ENCODE assay signal across 8 cellular contexts in genomic region chr3:64267774-64268604, GRCh38. TPM values are rescaled to one million over a fixed set of nuclear protein-coding genes. Genes with fewer than 3 reads are reported as not detected.
A peak's percentile ranks its signal among the peaks of the same experiment; 100 is the strongest.
DNase-seq lines count a peak whose midpoint lies in the region; ATAC-seq, FAIRE-seq and TF ChIP-seq lines count a peak whose summit lies in the region.

No MANE protein-coding gene starts in this region.

- H3K4me3 ChIP-seq in NT2/D1 (ENCODE audit: insufficient read length, low read depth) (peak overlapping the region; percentile 42), esophagus squamous epithelium (peak overlapping the region; percentile 45 to 75 (median 66)), mesenchymal stem cell (ENCODE audit: insufficient read depth in 1 of 2, low read depth in 1 of 2, low read length in 2 of 2) (peak overlapping the region; percentile 80 to 90), tibial nerve (peak overlapping the region; percentile 54 to 73 (median 60)), PC-3 (ENCODE audit: low read length) (no peak overlapping the region)

- peak overlapping the region; percentile 90 to 94 for H3K4ac ChIP-seq in mesenchymal stem cell (ENCODE audit: low read depth in 1 of 2, low read length in 2 of 2)

- H3K23ac ChIP-seq in mesenchymal stem cell (ENCODE audit: low read length in 2 of 2): peak overlapping the region in 1 of 2 experiments; percentile 65

- H3K4me2 ChIP-seq in mesenchymal stem cell (ENCODE audit: low read length, poor library complexity, severe bottlenecking) (peak overlapping the region; percentile 71), PC-3 (ENCODE audit: low read length) (no peak overlapping the region)

- H3F3A ChIP-seq in PC-3 (ENCODE audit: low read length, unreplicated experiment): no peaks in the 10 kb centered on the region

- H3K4me1 ChIP-seq in NT2/D1 (ENCODE audit: insufficient read depth, insufficient read length) (peaks cover 2% of the 10 kb centered on the region), esophagus squamous epithelium (peaks cover 0 to 47% (median 12%) of the 10 kb centered on the region in 3 donors), mesenchymal stem cell (ENCODE audit: control insufficient read depth, insufficient read depth, low read depth, low read length) (peaks cover 7% of the 10 kb centered on the region), tibial nerve (peaks cover 0 to 49% (median 12%) of the 10 kb centered on the region in 4 donors), PC-3 (ENCODE audit: insufficient read depth, low read length) (peaks cover 31% of the 10 kb centered on the region)

- no peaks in the 10 kb centered on the region for H3K9me2 ChIP-seq in PC-3 (replicated peaks; ENCODE audit: low read length)

- no TSS peak for BruUV-seq in PC-3 (replicated peaks; lab: Mats Ljungman, UMichigan)

- intact Hi-C loops in esophagus squamous epithelium (cut with DNase I) (no loop called here), PC-3 (cut with micrococcal nuclease) (loop anchor here (2.0 to 5.0 kb wide), 3 partner anchors 23 to 129 kb away; no protein-coding TSS in a partner anchor)

- no peak for FAIRE-seq in GM12891 (lab: Jason Lieb, UNC)

- H3K27ac ChIP-seq in esophagus squamous epithelium (peak overlapping the region; percentile 71 to 89 (median 89)), mesenchymal stem cell (ENCODE audit: low read length, poor library complexity, severe bottlenecking) (peak overlapping the region; percentile 97), tibial nerve (peak overlapping the region; percentile 73 to 89 (median 86)), PC-3 (ENCODE audit: low read length) (no peak overlapping the region)

- peak overlapping the region; percentile 86 for H4K91ac ChIP-seq in mesenchymal stem cell (ENCODE audit: low read length)

- no peak for ATAC-seq in HG02884 (IDR thresholded peaks at IDR 0.05; ENCODE audit: unreplicated experiment)
- no peak for ATAC-seq in PC-3

- CTCF ChIA-PET in PC-3 (lab: Charles Lee): no interaction called here

- peak in 1 of 2 donors; percentile 74 for TF ChIP-seq EP300 in tibial nerve (IDR thresholded peaks at IDR 0.05)

- WGBS in esophagus squamous epithelium, 2 donors: 39 to 49% methylated on average over 3 to 4 of the region's 30 CpGs
- WGBS in mesenchymal stem cell: 8% methylated on average over 26 of the region's 30 CpGs
- 7 to 14% methylated on average over 13 to 29 of the region's 30 CpGs for WGBS in tibial nerve, 2 donors

- TF ChIP-seq CTCF in esophagus squamous epithelium (IDR thresholded peaks at IDR 0.05) (no peak), tibial nerve (IDR thresholded peaks at IDR 0.05) (no peak), PC-3 (conservative IDR thresholded peaks at IDR 0.05; ENCODE audit: low read depth, low read length) (no peak)

- H2BK5ac ChIP-seq in mesenchymal stem cell (ENCODE audit: low read depth, low read length, poor library complexity, severe bottlenecking): peak overlapping the region; percentile 98

- H2BK120ac ChIP-seq in mesenchymal stem cell (ENCODE audit: low read depth, low read length): peak overlapping the region; percentile 90

- H3K79me2 ChIP-seq in PC-3 (ENCODE audit: low read length): no peaks in the 10 kb centered on the region

- H4K20me1 ChIP-seq in PC-3 (ENCODE audit: low read length): no peaks in the 10 kb centered on the region

- H3K14ac ChIP-seq in mesenchymal stem cell (ENCODE audit: low read length in 2 of 2): peak overlapping the region in 1 of 2 experiments; percentile 53

- peak overlapping the region; percentile 41 for H2AK5ac ChIP-seq in mesenchymal stem cell (ENCODE audit: low read length, severe bottlenecking)

- peak overlapping the region; percentile 88 to 92 for H3K18ac ChIP-seq in mesenchymal stem cell (ENCODE audit: low read depth in 1 of 2, low read length in 2 of 2)

- H3K9me3 ChIP-seq in NT2/D1 (ENCODE audit: insufficient read depth, low read length) (0 out of 2 replicates have a peak, but pooled peaks cover 8% of the 10 kb centered on the region), esophagus squamous epithelium (no peaks in the 10 kb centered on the region), mesenchymal stem cell (ENCODE audit: control insufficient read depth, low read length) (no peaks in the 10 kb centered on the region), tibial nerve (no peaks in the 10 kb centered on the region), PC-3 (ENCODE audit: low read length) (no peaks in the 10 kb centered on the region)

- peak overlapping the region; percentile 96 for H2BK15ac ChIP-seq in mesenchymal stem cell (ENCODE audit: low read depth, poor library complexity, severe bottlenecking)

- peak; percentile 40 for DNase-seq in NT2/D1 (ENCODE audit: low read depth, low spot score)
- no peak for DNase-seq in esophagus squamous epithelium (lab: John Stamatoyannopoulos, UW)
- peak; percentile 67 for DNase-seq in mesenchymal stem cell
- peak; percentile 39 to 52 for DNase-seq in tibial nerve (ENCODE audit: low spot score in 2 of 2)
- DNase-seq in GM19240 (ENCODE audit: insufficient read length, low spot score): no peak
- no peak for DNase-seq in PC-3
- no peak for DNase-seq in GM12891 (ENCODE audit: insufficient read length, low spot score)

- H3K36me3 ChIP-seq in NT2/D1 (ENCODE audit: insufficient read depth, insufficient read length, low read length): peaks cover 8% of the 10 kb centered on the region
- no peaks in the 10 kb centered on the region for H3K36me3 ChIP-seq in esophagus squamous epithelium
- peaks cover 2 to 5% of the 10 kb centered on the region in 2 experiments for H3K36me3 ChIP-seq in mesenchymal stem cell (ENCODE audit: control insufficient read depth in 1 of 2, insufficient read depth in 2 of 2, low read depth in 1 of 2, low read length in 2 of 2)
- H3K36me3 ChIP-seq in tibial nerve: no peaks in the 10 kb centered on the region
- H3K36me3 ChIP-seq in PC-3 (ENCODE audit: low read depth, low read length): no peaks in the 10 kb centered on the region

- H3K79me1 ChIP-seq in mesenchymal stem cell (replicated peaks; ENCODE audit: low read length, poor library complexity, severe bottlenecking): peaks cover 2% of the 10 kb centered on the region

- H3K9ac ChIP-seq in NT2/D1 (ENCODE audit: insufficient read length, low read depth) (peak overlapping the region; percentile 53), mesenchymal stem cell (ENCODE audit: low read length) (peak overlapping the region; percentile 91), PC-3 (ENCODE audit: low read length) (no peak overlapping the region)

- H2BK12ac ChIP-seq in mesenchymal stem cell (ENCODE audit: low read length in 2 of 2): peak overlapping the region; percentile 42 to 75

- peak overlapping the region; percentile 90 for H4K8ac ChIP-seq in mesenchymal stem cell (ENCODE audit: low read length)

- peak overlapping the region; percentile 30 for H2AFZ ChIP-seq in mesenchymal stem cell (ENCODE audit: low read depth, low read length)
- no peak overlapping the region for H2AFZ ChIP-seq in PC-3 (ENCODE audit: low read length)

- POLR2A ChIA-PET in PC-3 (lab: Charles Lee; ENCODE audit: unreplicated experiment): no interaction called here

- peak in 2 of 4 donors; percentile 72 to 89 for TF ChIP-seq POLR2A in esophagus squamous epithelium (IDR thresholded peaks at IDR 0.05)
- peak in 1 of 2 donors; percentile 44 for TF ChIP-seq POLR2A in tibial nerve (IDR thresholded peaks at IDR 0.05)
- TF ChIP-seq POLR2A in GM12891 (IDR thresholded peaks at IDR 0.05; ENCODE audit: low read depth, low read length): no peak

- H3K27me3 ChIP-seq in NT2/D1 (ENCODE audit: insufficient read depth, insufficient read length) (no peaks in the 10 kb centered on the region), esophagus squamous epithelium (no peaks in the 10 kb centered on the region), mesenchymal stem cell (ENCODE audit: control insufficient read depth in 1 of 2, insufficient read depth in 1 of 2, low read length in 2 of 2) (no peaks in the 10 kb centered on the region), tibial nerve (no peaks in the 10 kb centered on the region), PC-3 (ENCODE audit: low read length) (no peaks in the 10 kb centered on the region)

TF ChIP-seq in GM12891, 5 proteins besides CTCF, POLR2A, EP300 and RAD21:
- TF ChIP-seq POU2F2 (IDR thresholded peaks at IDR 0.05; ENCODE audit: low read depth, low read length): no peak
- TF ChIP-seq TAF1 (IDR thresholded peaks at IDR 0.05; ENCODE audit: low read depth, low read length): no peak
- no peak for TF ChIP-seq POLR2AphosphoS5 (IDR thresholded peaks at IDR 0.05; ENCODE audit: low read depth, low read length)
- no peak for TF ChIP-seq PAX5 (IDR thresholded peaks at IDR 0.05; ENCODE audit: insufficient read depth, low read length, severe bottlenecking)
- TF ChIP-seq SPI1 (IDR thresholded peaks at IDR 0.05; ENCODE audit: low read depth, low read length): no peak

RNA-seq across cellular contexts. Expression of gene PRICKLE2, which starts 42.7 kb away (rescaled TPM):
- 10 to 100 TPM in 2 of 4 donors, 1 to 10 TPM in 2; 3.4 to 29.2 (median 12.6) TPM for total RNA-seq in esophagus squamous epithelium
- polyA plus RNA-seq in mesenchymal stem cell (2013, experiment 1 of 2): 17.0 TPM
- 16.9 TPM for polyA plus RNA-seq in mesenchymal stem cell (2013, experiment 2 of 2)
- total RNA-seq in tibial nerve: 10 to 100 TPM; 24.5 to 39.1 (median 35.2) TPM
- total RNA-seq in PC-3 (2014; rRNA removed): 0.46 and 1.8 TPM in 2 replicates
- 0.36 TPM for polyA plus RNA-seq in GM12891 (2012; ENCODE audit: low read depth, missing spikeins)

Comparison
In these comparisons a context has a peak if more than half of its experiments do, and no peak if none do; other contexts are left out.
1. DNase-seq: peak in NT2/D1 (single experiment), mesenchymal stem cell (single experiment) and tibial nerve (2 of 2); none in esophagus squamous epithelium (single experiment), GM19240 (single experiment), PC-3 (single experiment) and GM12891 (single experiment).